ENCODE assay signal across 18 cellular contexts in genomic region chr20:40683894-40684268, GRCh38. TPM values are rescaled to one million over a fixed set of nuclear protein-coding genes. Genes with fewer than 3 reads are reported as not detected.
DNase-seq lines count a peak whose midpoint lies in the region; ATAC-seq and TF ChIP-seq lines count a peak whose summit lies in the region.
"Had no signal": no experiment of that assay in that cellular context is flagged by ENCODE, and none has a peak within 500 bp of the region (broad histone marks: within the 10 kb centered on the region; RNA-seq: fewer than 3 reads in every experiment).

No MANE protein-coding gene starts in this region.

- no peaks in the 10 kb centered on the region for H3K9me3 ChIP-seq in A673 (ENCODE audit: low read depth, low read length, poor library complexity, severe bottlenecking)
- no peaks in the 10 kb centered on the region for H3K9me3 ChIP-seq in iPS-18c (ENCODE audit: control insufficient read depth, insufficient read depth, low read length)
- no peaks in the 10 kb centered on the region for H3K9me3 ChIP-seq in parathyroid adenoma (ENCODE audit: control insufficient read depth, low read length)
- H3K9me3 ChIP-seq in Peyer's patch = no peaks in the 10 kb centered on the region

- H3K4me3 Mint-ChIP-seq in WTC11 = peak overlapping the region; percentile 83
- H3K4me3 Mint-ChIP-seq: activated CD4-positive, alpha-beta T cell treated with anti-CD3 and anti-CD28 coated beads, Interleukin-2, amount 10 ng/mL, durations not matched to agents 24 days and 14 days; activated T-helper 1 cell treated with anti-CD3 and anti-CD28 coated beads, Interleukin-12 subunit alpha, Interleukin-12 subunit beta, Interleukin-2, Interleukin-4 antibody, amounts not matched to agents 30 ng/mL and 10 ng/mL and 1 ng/mL, durations not matched to agents 14 hours and 24 hours and 36 hours; immature natural killer cell; T-helper 2 cell treated with Interferon-gamma antibody and Interleukin-4, amounts not matched to agents 5 μg/mL and 100 μg/mL, for 36 hours had no signal

- H3K27ac ChIP-seq in A673 (ENCODE audit: low read depth, low read length, poor library complexity, severe bottlenecking) (no peak overlapping the region), parathyroid adenoma (peak overlapping the region; percentile 99), Peyer's patch (peak overlapping the region in 1 of 4 donors; percentile 35)

- H3K27ac Mint-ChIP-seq in WTC11 = no peak overlapping the region
- H3K27ac Mint-ChIP-seq: activated CD4-positive, alpha-beta T cell treated with anti-CD3 and anti-CD28 coated beads, Interleukin-2, amount 10 ng/mL, durations not matched to agents 24 days and 14 days; activated T-helper 1 cell treated with anti-CD3 and anti-CD28 coated beads, Interleukin-12 subunit alpha, Interleukin-12 subunit beta, Interleukin-2, Interleukin-4 antibody, amounts not matched to agents 30 ng/mL and 10 ng/mL and 1 ng/mL, durations not matched to agents 14 hours and 24 hours and 36 hours; immature natural killer cell; T-helper 2 cell treated with Interferon-gamma antibody and Interleukin-4, amounts not matched to agents 5 μg/mL and 100 μg/mL, for 36 hours had no signal

- H3K4me2 ChIP-seq in parathyroid adenoma (ENCODE audit: low read length) = peak overlapping the region; percentile 80

- H3K36me3 Mint-ChIP-seq in WTC11 = peaks cover 6% of the 10 kb centered on the region
- H3K36me3 Mint-ChIP-seq: immature natural killer cell, naive B cell had no signal

- H3K4me1 ChIP-seq in A673 (ENCODE audit: insufficient read depth, low read length, poor library complexity, severe bottlenecking) (peaks cover 15% of the 10 kb centered on the region), parathyroid adenoma (peaks cover 20% of the 10 kb centered on the region), Peyer's patch (peaks cover 0 to 14% (median 3%) of the 10 kb centered on the region in 4 donors)

- H3K27me3 ChIP-seq in A673 (replicated peaks; ENCODE audit: insufficient read depth, low read depth, low read length, poor library complexity) (peaks cover 5% of the 10 kb centered on the region), parathyroid adenoma (ENCODE audit: control insufficient read depth, insufficient read depth, low read length) (no peaks in the 10 kb centered on the region), Peyer's patch (no peaks in the 10 kb centered on the region)

- CTCF ChIA-PET in A673 (lab: Charles Lee) = no interaction called here
- CTCF ChIA-PET in WTC11 (lab: Charles Lee) = interaction anchor here (1.3 to 2.1 kb wide), 3 partner anchors 23 to 279 kb away, joined by 3 to 7 read pairs (median 3); no protein-coding TSS in a partner anchor

- TF ChIP-seq POLR2A in Peyer's patch (IDR thresholded peaks at IDR 0.05) = no peak

- intact Hi-C loops in A673 (cut with micrococcal nuclease; ENCODE audit: unreplicated experiment) (loop anchor here (10.0 kb wide), 2 partner anchors 849 to 1419 kb away; no protein-coding TSS in a partner anchor), left colon (cut with DNase I, micrococcal nuclease) (no loop called here)

- no peak overlapping the region for H2AFZ ChIP-seq in parathyroid adenoma

- ATAC-seq in WTC11 = no peak
- ATAC-seq in left colon = no peak
- ATAC-seq in GM18867 (IDR thresholded peaks at IDR 0.05; ENCODE audit: unreplicated experiment) = no peak

- H3K4me3 ChIP-seq in A673 (ENCODE audit: low read depth, low read length, poor library complexity, severe bottlenecking) (peak overlapping the region; percentile 78), iPS-18c (ENCODE audit: insufficient read depth, low read depth, low read length) (peak overlapping the region; percentile 39; the same call in 1 of the 2 replicates), parathyroid adenoma (ENCODE audit: low read depth, low read length) (peak overlapping the region; percentile 90), Peyer's patch (peak overlapping the region in 2 of 4 donors; percentile 26 to 44)

- H3K79me2 ChIP-seq in parathyroid adenoma = peaks cover 60% of the 10 kb centered on the region

- POLR2A ChIA-PET in A673 (lab: Charles Lee; ENCODE audit: low non-redundant PET) (no interaction called here), WTC11 (lab: Charles Lee) (no interaction called here)

- H3K36me3 ChIP-seq in A673 (ENCODE audit: insufficient read depth, low read length, poor library complexity, severe bottlenecking) = peaks cover 15% of the 10 kb centered on the region
- H3K36me3 ChIP-seq in parathyroid adenoma (ENCODE audit: control insufficient read depth, insufficient read depth, low read length) = peaks cover 26% of the 10 kb centered on the region
- peaks cover 0 to 10% (median 0%) of the 10 kb centered on the region in 3 donors for H3K36me3 ChIP-seq in Peyer's patch

- H3K9me3 Mint-ChIP-seq in WTC11 = no peaks in the 10 kb centered on the region
- H3K9me3 Mint-ChIP-seq: activated CD4-positive, alpha-beta T cell treated with anti-CD3 and anti-CD28 coated beads, Interleukin-2, amount 10 ng/mL, durations not matched to agents 24 days and 14 days; activated T-helper 1 cell treated with anti-CD3 and anti-CD28 coated beads, Interleukin-12 subunit alpha, Interleukin-12 subunit beta, Interleukin-2, Interleukin-4 antibody, amounts not matched to agents 30 ng/mL and 10 ng/mL and 1 ng/mL, durations not matched to agents 14 hours and 24 hours and 36 hours; immature natural killer cell; naive B cell; T-helper 2 cell treated with Interferon-gamma antibody and Interleukin-4, amounts not matched to agents 5 μg/mL and 100 μg/mL, for 36 hours had no signal

- H3K27me3 Mint-ChIP-seq in WTC11 (ENCODE audit: low read depth) = peaks cover 99% of the 10 kb centered on the region

- BruUV-seq in A673 (replicated peaks; lab: Mats Ljungman, UMichigan) = no TSS peak

- DNase-seq in A673 (ENCODE audit: low spot score) (no peak), WTC11 (ENCODE audit: low spot score) (no peak), Peyer's patch (no peak), left colon (no peak)
- no peak for DNase-seq in stimulated activated CD4-positive, alpha-beta T cell treated with anti-CD3 and anti-CD28 coated beads, Interleukin-12 subunit alpha, Interleukin-12 subunit beta, amount 100 ng/mL, for 4 hours
- DNase-seq: amniotic stem cell, dermis blood vessel endothelial cell, HCEC 1CT, immature natural killer cell, naive B cell, NCI-H2107, SHP77 had no signal

- peak overlapping the region; percentile 99 for H3K9ac ChIP-seq in parathyroid adenoma

- no peak for TF ChIP-seq CTCF in A673 (conservative IDR thresholded peaks at IDR 0.05; ENCODE audit: low read depth, low read length)
- no peak for TF ChIP-seq CTCF in WTC11 (IDR thresholded peaks at IDR 0.05)
- TF ChIP-seq CTCF in parathyroid adenoma (IDR thresholded peaks at IDR 0.05) = no peak
- TF ChIP-seq CTCF in Peyer's patch (IDR thresholded peaks at IDR 0.05) = no peak

- H3K4me1 Mint-ChIP-seq in WTC11 = peaks cover 48% of the 10 kb centered on the region

TF ChIP-seq in WTC11, 78 proteins besides CTCF, POLR2A, EP300 and RAD21 (continues in another document):
- TF ChIP-seq ZNF532 (CRISPR knock-in tag; IDR thresholded peaks at IDR 0.05; ENCODE audit: borderline replicate concordance) = no peak
- no peak for TF ChIP-seq USF1 (CRISPR knock-in tag; IDR thresholded peaks at IDR 0.05)
- TF ChIP-seq MAX (CRISPR knock-in tag; IDR thresholded peaks at IDR 0.05) = no peak
- TF ChIP-seq JUN (CRISPR knock-in tag; IDR thresholded peaks at IDR 0.05) = no peak
- TF ChIP-seq ZNF671 (CRISPR knock-in tag; IDR thresholded peaks at IDR 0.05) = no peak
- no peak for TF ChIP-seq GTF2I (CRISPR knock-in tag; conservative IDR thresholded peaks at IDR 0.05)
- no peak for TF ChIP-seq ZNF317 (CRISPR knock-in tag; IDR thresholded peaks at IDR 0.05; ENCODE audit: borderline replicate concordance, low read depth)

RNA-seq across cellular contexts. Expression of gene MAFB, which starts 5.2 kb away (rescaled TPM):
- total RNA-seq in A673 (2021) (44.3 and 57.0 TPM in 2 replicates), WTC11 (2021) (5.3 to 6.7 TPM (median 6.5 TPM) in 3 replicates), Peyer's patch (10 to 100 TPM in 3 of 4 donors, 1 to 10 TPM in 1; 4.6 to 21.5 (median 16.9) TPM), left colon (10 to 100 TPM in 1 of 2 donors, 1 to 10 TPM in 1; 4.0 to 10.9 TPM)
